9 cellular contexts compared by ENCODE assay signal in the genomic region with DNA sequence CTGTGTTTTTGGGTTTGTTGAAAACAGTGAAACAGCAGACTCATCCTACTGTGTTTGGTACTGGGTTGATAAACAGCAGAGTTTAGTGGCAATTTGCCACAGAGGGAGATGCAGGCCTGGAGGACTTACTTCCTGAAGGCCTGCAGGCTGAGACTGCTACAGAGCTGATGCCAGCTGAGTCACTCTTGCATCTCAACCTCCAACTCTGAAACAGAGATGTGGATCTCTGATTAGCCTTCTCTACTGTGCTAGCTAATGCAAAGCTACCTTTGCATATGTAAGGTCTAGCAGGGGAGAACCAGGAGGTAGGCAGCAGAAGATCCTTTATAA. TPM values are rescaled to one million over a fixed set of nuclear protein-coding genes. Genes with fewer than 3 reads are reported as not detected.
DNase-seq lines count a peak whose midpoint lies in the region; ATAC-seq and TF ChIP-seq lines count a peak whose summit lies in the region.
"Had no signal": no experiment of that assay in that cellular context is flagged by ENCODE, and none has a peak within 500 bp of the region (broad histone marks: within the 10 kb centered on the region; RNA-seq: fewer than 3 reads in every experiment).

No MANE protein-coding gene starts in this region.

- no peaks in the 10 kb centered on the region for H3K9me3 Mint-ChIP-seq in MCF 10A (ENCODE audit: unreplicated experiment)
- H3K9me3 Mint-ChIP-seq in endodermal cell, result no peaks in the 10 kb centered on the region
- no peaks in the 10 kb centered on the region for H3K9me3 Mint-ChIP-seq in nephron progenitor cell

- no peak overlapping the region for H3K9ac ChIP-seq in PC-3 (ENCODE audit: low read length)
- H3K9ac ChIP-seq in endodermal cell (ENCODE audit: extremely low read depth, low read length, poor library complexity, severe bottlenecking), result no peak overlapping the region

- H3K4me3 ChIP-seq in breast epithelium (no peak overlapping the region), PC-3 (ENCODE audit: low read length) (no peak overlapping the region), endodermal cell (ENCODE audit: low read length) (no peak overlapping the region), osteoblast (ENCODE audit: insufficient read depth, low read length) (no peak overlapping the region)
- H3K4me3 ChIP-seq: skin epidermis had no signal

- H3K4me1 ChIP-seq in breast epithelium (no peaks in the 10 kb centered on the region), PC-3 (ENCODE audit: insufficient read depth, low read length) (peaks cover 24% of the 10 kb centered on the region), endodermal cell (ENCODE audit: control insufficient read depth, insufficient read depth, low read length) (peaks cover 3% of the 10 kb centered on the region), osteoblast (ENCODE audit: insufficient read depth, low read length) (peaks cover 7% of the 10 kb centered on the region)

- H3K9me2 ChIP-seq in PC-3 (replicated peaks; ENCODE audit: low read length), result no peaks in the 10 kb centered on the region

- DNase-seq in MCF 10A (ENCODE audit: unreplicated experiment) (peak; percentile 84), breast epithelium (ENCODE audit: low spot score in 2 of 2) (no peak), PC-3 (peak; percentile 97), endodermal cell (peak; percentile 85), osteoblast (ENCODE audit: insufficient read length, low spot score, missing footprints) (peak; percentile 73), NAMALWA (ENCODE audit: low spot score) (no peak), nephron progenitor cell (no peak), DMS79 treated with DMSO at 0.1 percent for 48 hours (lab: John Stamatoyannopoulos, UW) (no peak)

- no peaks in the 10 kb centered on the region for H3K27me3 Mint-ChIP-seq in MCF 10A (ENCODE audit: insufficient read depth, unreplicated experiment)
- H3K27me3 Mint-ChIP-seq in endodermal cell (ENCODE audit: insufficient read depth), result no peaks in the 10 kb centered on the region
- H3K27me3 Mint-ChIP-seq in nephron progenitor cell (ENCODE audit: low read depth, poor library complexity), result no peaks in the 10 kb centered on the region

- POLR2A ChIA-PET in MCF 10A (lab: Yijun Ruan, JAX) (interaction anchor here (0.7 to 1.7 kb wide), 8 partner anchors 9 to 43 kb away, joined by 3 to 17 read pairs (median 3); a partner anchor contains a TSS), PC-3 (lab: Charles Lee; ENCODE audit: unreplicated experiment) (no interaction called here)

- peaks cover 5% of the 10 kb centered on the region for H3F3A ChIP-seq in PC-3 (ENCODE audit: low read length, unreplicated experiment)

- no peaks in the 10 kb centered on the region for H3K27me3 ChIP-seq in breast epithelium
- no peaks in the 10 kb centered on the region for H3K27me3 ChIP-seq in PC-3 (ENCODE audit: low read length)
- no peaks in the 10 kb centered on the region for H3K27me3 ChIP-seq in endodermal cell (ENCODE audit: control insufficient read depth, insufficient read depth, low read length, poor library complexity, severe bottlenecking)
- H3K27me3 ChIP-seq in osteoblast (ENCODE audit: insufficient read depth, low read length), result no peaks in the 10 kb centered on the region

- H3K4me2 ChIP-seq in PC-3 (ENCODE audit: low read length) (no peak overlapping the region), osteoblast (ENCODE audit: insufficient read depth, low read length) (no peak overlapping the region)

- TF ChIP-seq CTCF in MCF 10A (IDR thresholded peaks at IDR 0.05; ENCODE audit: unreplicated experiment), result no peak
- no peak for TF ChIP-seq CTCF in breast epithelium (IDR thresholded peaks at IDR 0.05)
- TF ChIP-seq CTCF in PC-3 (conservative IDR thresholded peaks at IDR 0.05; ENCODE audit: low read depth, low read length), result no peak
- TF ChIP-seq CTCF in endodermal cell (conservative IDR thresholded peaks at IDR 0.05), result no peak
- no peak for TF ChIP-seq CTCF in osteoblast (IDR thresholded peaks at IDR 0.05; ENCODE audit: extremely low read depth, low read depth, low read length)
- no peak for TF ChIP-seq CTCF in nephron progenitor cell (IDR thresholded peaks at IDR 0.05)

- peaks cover under 1% of the 10 kb centered on the region for H3K36me3 Mint-ChIP-seq in MCF 10A (ENCODE audit: insufficient read depth, unreplicated experiment)
- H3K36me3 Mint-ChIP-seq in endodermal cell (ENCODE audit: low read depth), result no peaks in the 10 kb centered on the region
- peaks cover under 1% of the 10 kb centered on the region for H3K36me3 Mint-ChIP-seq in nephron progenitor cell (ENCODE audit: low read depth)

- H3K9me3 ChIP-seq in breast epithelium (no peaks in the 10 kb centered on the region), PC-3 (ENCODE audit: low read length) (no peaks in the 10 kb centered on the region), endodermal cell (ENCODE audit: control insufficient read depth, low read length) (no peaks in the 10 kb centered on the region), osteoblast (ENCODE audit: low read depth, low read length) (no peaks in the 10 kb centered on the region)

- ATAC-seq in PC-3, result peak; percentile 93

- H3K4me3 Mint-ChIP-seq in MCF 10A (ENCODE audit: unreplicated experiment) (no peak overlapping the region), endodermal cell (no peak overlapping the region), nephron progenitor cell (no peak overlapping the region)

- BruUV-seq in MCF 10A (replicated peaks; lab: Mats Ljungman, UMichigan), result no TSS peak
- BruUV-seq in PC-3 (replicated peaks; lab: Mats Ljungman, UMichigan), result no TSS peak

- H2AFZ ChIP-seq in PC-3 (ENCODE audit: low read length), result no peak overlapping the region
- H2AFZ ChIP-seq in osteoblast (ENCODE audit: low read length), result no peak overlapping the region

- no peak for TF ChIP-seq POLR2A in breast epithelium (IDR thresholded peaks at IDR 0.05)

- H3K27ac ChIP-seq in breast epithelium (no peak overlapping the region), PC-3 (ENCODE audit: low read length) (no peak overlapping the region), endodermal cell (ENCODE audit: low read depth, low read length) (no peak overlapping the region), osteoblast (ENCODE audit: low read depth, low read length) (no peak overlapping the region)
- H3K27ac ChIP-seq: skin epidermis had no signal

- H3K27ac Mint-ChIP-seq in MCF 10A (ENCODE audit: low read depth, unreplicated experiment), result no peak overlapping the region
- no peak overlapping the region for H3K27ac Mint-ChIP-seq in endodermal cell
- H3K27ac Mint-ChIP-seq in nephron progenitor cell, result no peak overlapping the region

- intact Hi-C loops in MCF 10A (cut with micrococcal nuclease), result no loop called here
- intact Hi-C loops in breast epithelium (cut with DNase I; ENCODE audit: low total_unique reads), result no loop called here
- intact Hi-C loops in PC-3 (cut with micrococcal nuclease), result loop anchor here (5.0 kb wide), 1 partner anchor 72 kb away; no protein-coding TSS in a partner anchor

- H3K79me2 ChIP-seq in PC-3 (ENCODE audit: low read length) (no peaks in the 10 kb centered on the region), osteoblast (ENCODE audit: insufficient read depth, low read length) (peaks cover under 1% of the 10 kb centered on the region)

- CTCF ChIA-PET in MCF 10A (lab: Yijun Ruan, JAX) (interaction anchor here (0.6 to 0.9 kb wide), 2 partner anchors 59 to 157 kb away, joined by 4 read pairs; no protein-coding TSS in a partner anchor), PC-3 (lab: Charles Lee) (interaction anchor here (0.7 kb wide), 1 partner anchor 298 kb away, joined by 3 read pairs; no protein-coding TSS in a partner anchor)

- H4K20me1 ChIP-seq in PC-3 (ENCODE audit: low read length) (no peaks in the 10 kb centered on the region), osteoblast (ENCODE audit: insufficient read depth, low read length) (no peaks in the 10 kb centered on the region)

- H3K4me1 Mint-ChIP-seq in MCF 10A (ENCODE audit: insufficient read depth, unreplicated experiment) (no peaks in the 10 kb centered on the region), endodermal cell (peaks cover 11% of the 10 kb centered on the region), nephron progenitor cell (peaks cover 15% of the 10 kb centered on the region)

- H3K36me3 ChIP-seq in breast epithelium (no peaks in the 10 kb centered on the region), PC-3 (ENCODE audit: low read depth, low read length) (no peaks in the 10 kb centered on the region), endodermal cell (ENCODE audit: control insufficient read depth, insufficient read depth, low read length) (no peaks in the 10 kb centered on the region), osteoblast (ENCODE audit: insufficient read depth, low read length) (no peaks in the 10 kb centered on the region)

RNA-seq across cellular contexts. Expression of a gene that starts 14.3 kb away (rescaled TPM):
- total RNA-seq in MCF 10A (2022) (197 and 210 TPM in 2 replicates), breast epithelium (10 to 100 TPM; 45.1 to 66.4 (median 56.0) TPM), PC-3 (2014; rRNA removed) (256 and 375 TPM in 2 replicates), endodermal cell (100 to 1,000 TPM; 214 to 283 TPM), osteoblast (25.3 and 31.1 TPM in 2 replicates)
- polyA plus RNA-seq in endodermal cell (2013, experiment 1 of 2), result 189 TPM
- polyA plus RNA-seq in endodermal cell (2013, experiment 2 of 2), result 171 TPM

RNA-seq across cellular contexts. Expression of a gene that starts 20.6 kb away (rescaled TPM):
- 52.0 and 62.9 TPM in 2 replicates for total RNA-seq in MCF 10A (2022)
- total RNA-seq in breast epithelium, result 10 to 100 TPM; 67.4 to 100.0 (median 79.6) TPM
- total RNA-seq in PC-3 (2014; rRNA removed), result 35.3 and 38.2 TPM in 2 replicates
- 10 to 100 TPM; 76.9 to 78.8 TPM for total RNA-seq in endodermal cell
- polyA plus RNA-seq in endodermal cell (2013, experiment 1 of 2), result 31.8 TPM
- polyA plus RNA-seq in endodermal cell (2013, experiment 2 of 2), result 34.7 TPM
- 38.4 and 49.5 TPM in 2 replicates for total RNA-seq in osteoblast

RNA-seq across cellular contexts. Expression of a gene that starts 56.3 kb away (rescaled TPM):
- total RNA-seq in MCF 10A (2022) (41.0 and 47.7 TPM in 2 replicates), breast epithelium (10 to 100 TPM; 39.0 to 51.5 (median 51.5) TPM), PC-3 (2014; rRNA removed) (51.7 and 56.4 TPM in 2 replicates), endodermal cell (10 to 100 TPM; 39.6 to 42.6 TPM), osteoblast (63.0 and 63.4 TPM in 2 replicates)
- 27.3 TPM for polyA plus RNA-seq in endodermal cell (2013, experiment 1 of 2)
- 26.2 TPM for polyA plus RNA-seq in endodermal cell (2013, experiment 2 of 2)

Comparison
In these comparisons a context has a peak if more than half of its experiments do, and no peak if none do; other contexts are left out.
1. DNase-seq: peak in MCF 10A (single experiment), PC-3 (single experiment), endodermal cell (single experiment) and osteoblast (single experiment); none in breast epithelium (0 of 2), NAMALWA (single experiment), nephron progenitor cell (single experiment) and DMS79 treated with DMSO at 0.1 percent for 48 hours (single experiment).